In genomic region chr1:22105611-22106207, GRCh38 we compare ENCODE assay signal across 8 cellular contexts. TPM values are rescaled to one million over a fixed set of nuclear protein-coding genes. Genes with fewer than 3 reads are reported as not detected.
DNase-seq lines count a peak whose midpoint lies in the region; ATAC-seq and TF ChIP-seq lines count a peak whose summit lies in the region.

No MANE protein-coding gene starts in this region.

- H3K27me3 Mint-ChIP-seq in immature natural killer cell (ENCODE audit: low read depth in 3 of 3) = peaks cover 0 to 4% (median 0%) of the 10 kb centered on the region in 3 donors

- H3K9me3 Mint-ChIP-seq in immature natural killer cell = no peaks in the 10 kb centered on the region

- no peak overlapping the region for H3K27ac ChIP-seq in ascending aorta
- H3K27ac ChIP-seq in stomach = no peak overlapping the region

- H3K4me3 ChIP-seq in NT2/D1 (ENCODE audit: insufficient read length, low read depth) (no peak overlapping the region), ascending aorta (no peak overlapping the region), stomach (no peak overlapping the region)

- intact Hi-C loops in ascending aorta (cut with DNase I) = loop anchor here (1.0 kb wide), 1 partner anchor 27 kb away; no protein-coding TSS in a partner anchor
- intact Hi-C loops in stomach (cut with DNase I; ENCODE audit: low total_unique reads) = no loop called here

- TF ChIP-seq CTCF in ascending aorta (IDR thresholded peaks at IDR 0.05) = peak; percentile 43 to 74 (median 68)
- peak in 5 of 7 experiments; percentile 75 to 89 (median 77) for TF ChIP-seq CTCF in stomach (IDR thresholded peaks at IDR 0.05)

- no peak overlapping the region for H3K9ac ChIP-seq in NT2/D1 (ENCODE audit: insufficient read length, low read depth)

- TF ChIP-seq POLR2A in stomach (IDR thresholded peaks at IDR 0.05) = no peak

- peaks cover 0 to 4% (median 3%) of the 10 kb centered on the region in 3 donors for H3K36me3 Mint-ChIP-seq in immature natural killer cell

- peak overlapping the region; percentile 62 to 72 (median 66) for H3K4me3 Mint-ChIP-seq in immature natural killer cell

- peak overlapping the region; percentile 74 to 93 (median 90) for H3K27ac Mint-ChIP-seq in immature natural killer cell

- H3K4me1 ChIP-seq in NT2/D1 (ENCODE audit: insufficient read depth, insufficient read length) (peaks cover 2% of the 10 kb centered on the region), ascending aorta (peaks cover 0 to under 1% of the 10 kb centered on the region in 2 donors), stomach (peaks cover 25 to 81% (median 52%) of the 10 kb centered on the region in 4 donors)

- DNase-seq in DMS79 treated with DMSO at 0.1 percent for 48 hours (lab: John Stamatoyannopoulos, UW) (peak; percentile 83), HT1080 (ENCODE audit: low read depth) (peak; percentile 41), NT2/D1 (ENCODE audit: low read depth, low spot score) (peak; percentile 36), ascending aorta (ENCODE audit: low spot score in 2 of 2) (no peak), immature natural killer cell (peak; percentile 39 to 51 (median 44)), stomach (no peak), NCI-H128 (lab: John Stamatoyannopoulos, UW; ENCODE audit: unreplicated experiment) (no peak)

- H3K36me3 ChIP-seq in NT2/D1 (ENCODE audit: insufficient read depth, insufficient read length, low read length) (peaks cover 37% of the 10 kb centered on the region), ascending aorta (peaks cover 6 to 15% of the 10 kb centered on the region in 2 donors), stomach (peaks cover 4 to 54% (median 26%) of the 10 kb centered on the region in 4 donors)

- H3K9me3 ChIP-seq in NT2/D1 (ENCODE audit: insufficient read depth, low read length) (no peaks in the 10 kb centered on the region), ascending aorta (no peaks in the 10 kb centered on the region), stomach (no peaks in the 10 kb centered on the region)

- no peak for ATAC-seq in HG02970 (IDR thresholded peaks at IDR 0.05; ENCODE audit: low FRiP score, unreplicated experiment)

- no peaks in the 10 kb centered on the region for H3K27me3 ChIP-seq in NT2/D1 (ENCODE audit: insufficient read depth, insufficient read length)
- no peaks in the 10 kb centered on the region for H3K27me3 ChIP-seq in ascending aorta
- H3K27me3 ChIP-seq in stomach = no peaks in the 10 kb centered on the region

- WGBS in stomach, 5 donors = 56 to 63% (median 58%) methylated on average over 5 of the region's 5 CpGs

- no peak for TF ChIP-seq EP300 in stomach (IDR thresholded peaks at IDR 0.05)

- H3K4me1 Mint-ChIP-seq in immature natural killer cell = peaks cover 90% of the 10 kb centered on the region in 2 donors

RNA-seq across cellular contexts. Expression of gene WNT4, which starts 37.2 kb away (rescaled TPM):
- 1.1 TPM in 1 of 2 replicates, not detected in the other for total RNA-seq in HT1080 (2014; rRNA removed; shearing (Covaris generic))
- not detected in 2 replicates for polyA plus RNA-seq in HT1080 (2015; cell fraction: cytosol; rRNA removed)
- 0.35 TPM in 1 of 2 replicates, not detected in the other for polyA plus RNA-seq in HT1080 (2015; cell fraction: nucleus; rRNA removed)
- total RNA-seq in ascending aorta (not detected), stomach (1 to 10 TPM in 2 of 5 donors, under 1 TPM in 3; 0.58 to 5.4 (median 0.89) TPM)
- polyA plus RNA-seq in immature natural killer cell (under 1 TPM in 1 of 3 donors, not detected in 2; 0.08 TPM), stomach (1 to 10 TPM; 4.5 to 10.0 (median 9.5) TPM)

RNA-seq across cellular contexts. Expression of gene CDC42, which starts 53.2 kb away (rescaled TPM):
- total RNA-seq in HT1080 (2014; rRNA removed; shearing (Covaris generic)) = 285 and 338 TPM in 2 replicates
- polyA plus RNA-seq in HT1080 (2015; cell fraction: cytosol; rRNA removed) = 232 and 245 TPM in 2 replicates
- polyA plus RNA-seq in HT1080 (2015; cell fraction: nucleus; rRNA removed) = 204 and 253 TPM in 2 replicates
- total RNA-seq in ascending aorta (111 TPM), stomach (100 to 1,000 TPM in 2 of 5 donors, 10 to 100 TPM in 3; 72.4 to 425 (median 80.8) TPM)
- polyA plus RNA-seq in immature natural killer cell (100 to 1,000 TPM; 220 to 600 (median 473) TPM), stomach (100 to 1,000 TPM in 2 of 3 donors, 10 to 100 TPM in 1; 91.8 to 242 (median 179) TPM)

Comparison
In these comparisons a context has a peak if more than half of its experiments do, and no peak if none do; other contexts are left out.
1. DNase-seq: peak in DMS79 treated with DMSO at 0.1 percent for 48 hours (single experiment), HT1080 (single experiment), NT2/D1 (single experiment) and immature natural killer cell (3 of 3); none in ascending aorta (0 of 2), stomach (single experiment) and NCI-H128 (single experiment).